In the genomic region with DNA sequence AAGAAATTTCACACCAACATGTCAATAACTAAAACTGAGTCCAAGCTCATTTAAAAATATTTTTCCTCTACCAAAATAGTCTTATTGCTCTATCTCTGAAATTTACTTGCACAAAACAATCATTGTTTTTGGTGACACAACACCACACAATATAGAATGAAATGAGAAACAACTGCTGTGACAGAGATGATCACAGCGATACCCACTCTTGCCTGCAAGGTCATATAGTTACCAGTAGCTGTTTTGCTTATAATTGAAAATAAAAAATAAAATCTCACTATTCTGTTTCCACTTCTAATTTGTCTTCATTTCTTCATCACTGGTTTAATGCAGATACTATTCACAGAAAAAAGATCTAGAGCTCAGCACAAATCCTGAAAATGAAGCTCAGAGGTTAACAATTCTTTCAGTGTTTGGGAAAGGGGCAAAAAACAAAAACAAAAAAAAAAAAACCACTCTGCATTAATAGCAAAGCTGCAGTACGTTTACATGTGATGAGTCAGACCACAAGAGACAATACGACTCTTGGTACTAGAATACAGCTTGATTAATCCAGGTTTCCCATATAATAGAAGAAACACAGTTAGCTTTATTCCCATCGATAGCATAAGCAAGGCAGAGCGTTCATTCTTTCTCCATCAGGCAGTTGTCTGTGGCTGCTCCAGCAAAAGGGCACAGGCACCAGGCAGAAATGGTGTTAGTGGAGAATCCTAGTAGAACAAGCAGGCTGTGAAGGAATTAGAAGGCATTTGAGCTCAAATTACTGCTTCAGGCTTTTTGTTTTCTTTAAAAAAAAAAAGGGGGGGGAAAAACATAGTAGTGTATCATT, we compare ENCODE assay signal across 8 cellular contexts. TPM values are rescaled to one million over a fixed set of nuclear protein-coding genes. Genes with fewer than 3 reads are reported as not detected.
DNase-seq lines count a peak whose midpoint lies in the region; ATAC-seq and TF ChIP-seq lines count a peak whose summit lies in the region.

No MANE protein-coding gene starts in this region.

- peak overlapping the region; percentile 91 for H3K27ac Mint-ChIP-seq in progenitor cell of endocrine pancreas

- H3K9me3 ChIP-seq in left ventricle myocardium inferior (replicated peaks), result no peaks in the 10 kb centered on the region

- H3K4me3 ChIP-seq in left ventricle myocardium inferior, result peak overlapping the region; percentile 55

- H3K4me1 ChIP-seq in left ventricle myocardium inferior, result peaks cover 37% of the 10 kb centered on the region

- peaks cover 9% of the 10 kb centered on the region for H3K36me3 Mint-ChIP-seq in progenitor cell of endocrine pancreas (ENCODE audit: insufficient read depth)

- peak overlapping the region; percentile 75 for H3K27ac ChIP-seq in left ventricle myocardium inferior (replicated peaks)

- H3K4me1 Mint-ChIP-seq in progenitor cell of endocrine pancreas (ENCODE audit: low read depth), result peaks cover 22% of the 10 kb centered on the region

- no peaks in the 10 kb centered on the region for H3K27me3 ChIP-seq in left ventricle myocardium inferior (ENCODE audit: low read depth)

- H3K36me3 ChIP-seq in left ventricle myocardium inferior, result no peaks in the 10 kb centered on the region

- peak; percentile 51 for DNase-seq in SIG-M5 treated with dmso at 0.1 percent for 504 hours (lab: John Stamatoyannopoulos, UW; ENCODE audit: unreplicated experiment)
- no peak for DNase-seq in SIG-M5 (lab: John Stamatoyannopoulos, UW)
- DNase-seq in NCI-H146 (lab: John Stamatoyannopoulos, UW), result peak; percentile 7
- DNase-seq in amygdala (lab: John Stamatoyannopoulos, UW), result peak in 30 of 56 donors; percentile 1 to 55 (median 19)
- DNase-seq in left ventricle myocardium inferior, result no peak
- no peak for DNase-seq in progenitor cell of endocrine pancreas (ENCODE audit: low spot score, unreplicated experiment)
- no peak for DNase-seq in effector CD4-positive, alpha-beta T cell

- intact Hi-C loops in left ventricle myocardium inferior (cut with micrococcal nuclease), result no loop called here

- ATAC-seq in GM21367 (IDR thresholded peaks at IDR 0.05; ENCODE audit: unreplicated experiment), result no peak

- TF ChIP-seq CTCF in left ventricle myocardium inferior (IDR thresholded peaks at IDR 0.05; ENCODE audit: borderline replicate concordance) (no peak), progenitor cell of endocrine pancreas (IDR thresholded peaks at IDR 0.05; ENCODE audit: unreplicated experiment) (no peak)

- no peaks in the 10 kb centered on the region for H3K27me3 Mint-ChIP-seq in progenitor cell of endocrine pancreas

- H3K4me3 Mint-ChIP-seq in progenitor cell of endocrine pancreas (ENCODE audit: low read depth), result no peak overlapping the region

- H3K9me3 Mint-ChIP-seq in progenitor cell of endocrine pancreas (ENCODE audit: low read depth), result no peaks in the 10 kb centered on the region

RNA-seq across cellular contexts. Expression of a gene that starts 0.8 kb away (rescaled TPM):
- 21.6 TPM for total RNA-seq in left ventricle myocardium inferior
- total RNA-seq in progenitor cell of endocrine pancreas, result 63.7 and 66.1 TPM in 2 replicates

Comparison
In these comparisons a context has a peak if more than half of its experiments do, and no peak if none do; other contexts are left out.
1. DNase-seq: peak in SIG-M5 treated with dmso at 0.1 percent for 504 hours (single experiment), NCI-H146 (single experiment) and amygdala (30 of 56); none in SIG-M5 (single experiment), left ventricle myocardium inferior (single experiment), progenitor cell of endocrine pancreas (single experiment) and effector CD4-positive, alpha-beta T cell (single experiment).